ENCODE assay signal across 27 cellular contexts in genomic region chr6:163843194-163843593, GRCh38.
"Had no signal": no experiment of that assay in that cellular context is flagged by ENCODE, and none has a peak within 500 bp of the region (broad histone marks: within the 10 kb centered on the region; RNA-seq: fewer than 3 reads in every experiment).

No MANE protein-coding gene starts in this region.

- H3K36me3 Mint-ChIP-seq: mesothelial cell of epicardium; stimulated activated effector memory CD8-positive, alpha-beta T cell treated with anti-CD3 and anti-CD28 coated beads, Interleukin-12 subunit alpha, Interleukin-12 subunit beta, amount 100 ng/mL, for 72 hours had no signal

- H3K27me3 ChIP-seq: pancreas, right lobe of liver, spleen, suprapubic skin, tibial artery, upper lobe of right lung had no signal

- DNase-seq: hippocampal formation; kidney glomerular epithelial cell; left cardiac atrium; mesendoderm; naive B cell; natural killer cell; nephron progenitor cell; nucleus accumbens; pancreas; posterior cingulate gyrus; retina; right lobe of liver; spleen; stimulated activated CD4-positive, alpha-beta T cell treated with anti-CD3 and anti-CD28 coated beads, Interleukin-4, amount 100 ng/mL, for 24 hours; stimulated activated naive CD4-positive, alpha-beta T cell; tibial artery; trophoblast cell; upper lobe of right lung had no signal

- H3K4me1 Mint-ChIP-seq: natural killer cell; stimulated activated effector memory CD8-positive, alpha-beta T cell treated with anti-CD3 and anti-CD28 coated beads, Interleukin-12 subunit alpha, Interleukin-12 subunit beta, amount 100 ng/mL, for 72 hours had no signal

- ATAC-seq: left lobe of liver; natural killer cell; pancreas; right lobe of liver; stimulated activated effector memory CD8-positive, alpha-beta T cell treated with anti-CD3 and anti-CD28 coated beads, Interleukin-12 subunit alpha, Interleukin-12 subunit beta, amount 100 ng/mL, for 72 hours; upper lobe of right lung had no signal

- H3K27me3 Mint-ChIP-seq: stimulated activated naive CD8-positive, alpha-beta T cell treated with anti-CD3 and anti-CD28 coated beads, Interleukin-15, Interleukin-2, amounts not matched to agents 100 ng/mL and 50 ng/mL, for 24 hours had no signal

- H3K9me3 ChIP-seq: pancreas, prostate gland, right lobe of liver, suprapubic skin, thoracic aorta, tibial artery, upper lobe of right lung had no signal

- H3K27ac Mint-ChIP-seq: mesothelial cell of epicardium; natural killer cell; nephron progenitor cell; stimulated activated effector memory CD8-positive, alpha-beta T cell treated with anti-CD3 and anti-CD28 coated beads, Interleukin-12 subunit alpha, Interleukin-12 subunit beta, amount 100 ng/mL, for 72 hours; stimulated activated naive CD8-positive, alpha-beta T cell treated with anti-CD3 and anti-CD28 coated beads, Interleukin-15, Interleukin-2, amounts not matched to agents 100 ng/mL and 50 ng/mL, for 24 hours had no signal

- H3K36me3 ChIP-seq: pancreas, prostate gland, right lobe of liver, spleen, suprapubic skin, thoracic aorta, tibial artery, upper lobe of right lung had no signal

- H3K27ac ChIP-seq: pancreas, prostate gland, right lobe of liver, skin epidermis, spleen, suprapubic skin, thoracic aorta, tibial artery, upper lobe of right lung had no signal

- H3K4me1 ChIP-seq: pancreas, prostate gland, right lobe of liver, spleen, tibial artery, upper lobe of right lung had no signal

- H3K4me3 ChIP-seq: lung, pancreas, prostate gland, right lobe of liver, skin epidermis, spleen, suprapubic skin, thoracic aorta, tibial artery, upper lobe of right lung had no signal

- H3K4me3 Mint-ChIP-seq: mesothelial cell of epicardium; naive B cell; natural killer cell; nephron progenitor cell; stimulated activated effector memory CD8-positive, alpha-beta T cell treated with anti-CD3 and anti-CD28 coated beads, Interleukin-12 subunit alpha, Interleukin-12 subunit beta, amount 100 ng/mL, for 72 hours; stimulated activated naive CD8-positive, alpha-beta T cell treated with anti-CD3 and anti-CD28 coated beads, Interleukin-15, Interleukin-2, amounts not matched to agents 100 ng/mL and 50 ng/mL, for 24 hours had no signal

- H3K9me3 Mint-ChIP-seq: natural killer cell had no signal
